Comparison of ENCODE assay signal across 1 cellular context in the genomic region with DNA sequence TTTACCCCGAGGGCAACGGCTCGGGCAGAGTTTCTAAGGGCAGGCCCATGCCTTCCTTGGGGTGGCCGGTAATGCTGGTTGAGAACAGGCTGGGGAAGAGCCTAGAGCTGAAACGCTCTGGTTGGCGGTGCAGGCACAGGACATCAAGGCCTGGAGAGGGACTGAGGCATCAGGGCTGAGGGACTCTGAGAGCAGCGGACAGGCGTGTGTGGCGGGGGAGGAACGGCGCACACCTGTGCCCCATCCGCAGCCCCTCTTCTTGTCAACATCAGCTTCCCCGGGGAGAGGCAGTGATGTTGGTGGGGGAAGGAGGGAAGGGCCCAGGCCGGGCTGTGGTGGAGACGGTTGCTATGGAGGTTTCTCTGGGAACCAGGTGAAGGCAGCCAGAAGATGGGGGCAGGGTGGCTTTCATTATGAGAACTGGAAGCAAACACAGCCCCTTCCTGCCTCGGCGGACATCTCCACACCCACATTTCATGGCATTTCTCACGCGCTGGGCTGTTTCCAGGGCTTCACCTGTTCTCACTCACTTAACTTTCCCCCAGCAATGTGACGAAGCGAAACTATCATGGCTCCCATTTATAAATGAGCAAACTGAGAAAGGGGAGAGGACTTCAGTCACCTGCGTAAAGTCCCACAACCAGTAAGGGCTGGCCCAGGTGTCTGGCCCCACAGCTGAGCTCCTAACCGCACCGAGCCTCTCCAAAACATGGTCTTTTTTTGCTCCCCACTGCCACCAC.
TF ChIP-seq lines count a peak whose summit lies in the region.

No MANE protein-coding gene starts in this region.

TF ChIP-seq in WTC11, 78 proteins besides CTCF, POLR2A, EP300 and RAD21 (continued from another document):
- no peak for TF ChIP-seq AFF4 (CRISPR knock-in tag; IDR thresholded peaks at IDR 0.05; ENCODE audit: borderline replicate concordance)
- no peak for TF ChIP-seq ARID4B (CRISPR knock-in tag; IDR thresholded peaks at IDR 0.05; ENCODE audit: borderline replicate concordance)
- no peak for TF ChIP-seq TEAD4 (CRISPR knock-in tag; IDR thresholded peaks at IDR 0.05)
- TF ChIP-seq HMGXB4 (CRISPR knock-in tag; IDR thresholded peaks at IDR 0.05), result no peak
- TF ChIP-seq JUN (CRISPR knock-in tag; IDR thresholded peaks at IDR 0.05), result no peak
